ENCODE assay signal across 18 cellular contexts in the genomic region with DNA sequence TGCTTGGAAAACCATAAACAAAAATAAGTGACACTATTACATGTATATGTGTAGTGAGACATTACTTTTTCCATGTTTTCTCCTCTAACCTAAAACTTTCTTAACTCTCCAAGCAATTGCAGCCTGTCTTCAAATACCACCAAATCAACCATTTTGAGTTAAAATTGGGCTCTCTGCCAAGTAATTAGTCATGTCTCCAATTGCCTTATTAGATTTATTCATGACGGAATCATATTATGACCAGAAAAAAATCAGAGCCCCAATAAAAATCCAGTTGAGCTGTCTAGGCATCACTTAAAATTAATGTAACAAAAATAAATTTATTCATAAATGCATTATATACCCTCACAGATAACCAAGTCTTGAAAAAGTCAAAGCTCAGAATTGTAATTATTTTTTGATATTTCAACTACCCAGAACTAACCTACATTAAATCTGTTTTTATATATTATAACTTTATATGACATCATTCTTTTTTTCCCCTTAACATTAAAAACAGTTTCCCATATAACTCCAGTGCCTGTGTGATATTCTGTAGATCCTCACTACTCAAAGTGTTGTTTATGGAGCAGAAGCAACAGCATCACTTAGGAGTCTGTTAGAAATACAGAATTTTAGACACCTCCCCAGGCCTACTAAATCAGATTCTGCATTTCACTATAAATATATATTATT.
"Had no signal": no experiment of that assay in that cellular context is flagged by ENCODE, and none has a peak within 500 bp of the region (broad histone marks: within the 10 kb centered on the region; RNA-seq: fewer than 3 reads in every experiment).

No MANE protein-coding gene starts in this region.

- ATAC-seq: activated CD4-positive, alpha-beta T cell treated with anti-CD3 and anti-CD28 coated beads for 36 hours; activated T-cell treated with anti-CD3 and anti-CD28 coated beads, Interleukin-2, amount 50 U/mL, for 4 hours; natural killer cell; stimulated activated naive CD8-positive, alpha-beta T cell treated with anti-CD3 and anti-CD28 coated beads, Interleukin-15, Interleukin-2, amounts not matched to agents 100 U/mL and 50 U/mL, for 24 hours; WTC11 had no signal

- H3K36me3 ChIP-seq: breast epithelium, colonic mucosa, left ventricle myocardium inferior, upper lobe of left lung had no signal

- DNase-seq: activated CD4-positive, alpha-beta T cell treated with anti-CD3 and anti-CD28 coated beads for 36 hours; activated CD4-positive, alpha-beta T cell treated with anti-CD3 and anti-CD28 coated beads, Interleukin-2, amount 50 U/mL, for 4 hours; activated CD8-positive, alpha-beta memory T cell treated with anti-CD3 and anti-CD28 coated beads, Interleukin-2, amount 50 U/mL, for 48 hours; activated naive CD4-positive, alpha-beta T cell; activated T-cell treated with anti-CD3 and anti-CD28 coated beads, Interleukin-2, amount 50 U/mL, for 4 hours; colonic mucosa; dorsolateral prefrontal cortex; kidney glomerular epithelial cell; left ventricle myocardium inferior; mammary epithelial cell; natural killer cell; stimulated activated CD4-positive, alpha-beta T cell treated with anti-CD3 and anti-CD28 coated beads, Interleukin-12 subunit alpha, Interleukin-12 subunit beta, amount 100 ng/mL, for 4 hours; stimulated activated CD4-positive, alpha-beta T cell treated with anti-CD3 and anti-CD28 coated beads, Interleukin-4, amount 100 ng/mL, for 4 hours; stimulated activated naive CD8-positive, alpha-beta T cell treated with anti-CD3 and anti-CD28 coated beads, Interleukin-15, Interleukin-2, amounts not matched to agents 100 U/mL and 50 U/mL, for 24 hours; T1000; upper lobe of left lung had no signal

- H3K4me3 ChIP-seq: breast epithelium, colonic mucosa, dorsolateral prefrontal cortex, left ventricle myocardium inferior, upper lobe of left lung had no signal

- H3K27me3 ChIP-seq: breast epithelium, colonic mucosa, dorsolateral prefrontal cortex, upper lobe of left lung had no signal
